In the genomic region with DNA sequence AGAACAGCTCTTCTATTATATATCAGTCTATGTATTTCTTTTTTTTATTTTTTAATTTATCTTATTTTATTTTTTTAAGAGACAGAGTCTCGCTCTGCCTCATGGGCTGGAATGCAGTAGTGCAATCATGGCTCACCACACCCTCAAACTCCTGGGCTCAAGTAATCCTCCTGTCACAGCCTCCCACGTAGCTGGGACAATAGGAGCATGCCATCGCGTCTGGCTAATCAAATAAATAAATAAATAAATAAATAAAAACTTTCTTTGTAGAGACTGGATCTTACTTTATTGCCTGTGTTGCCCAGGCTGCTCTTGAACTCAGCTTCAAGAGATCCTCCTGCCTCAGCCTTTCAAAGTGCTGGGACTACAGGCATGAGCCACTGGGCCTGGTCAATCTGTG, we compare ENCODE assay signal across 12 cellular contexts.
DNase-seq lines count a peak whose midpoint lies in the region; ATAC-seq and TF ChIP-seq lines count a peak whose summit lies in the region.
"Had no signal": no experiment of that assay in that cellular context is flagged by ENCODE, and none has a peak within 500 bp of the region (broad histone marks: within the 10 kb centered on the region; RNA-seq: fewer than 3 reads in every experiment).

No MANE protein-coding gene starts in this region.

- CTCF ChIA-PET in OCI-LY7 (lab: Charles Lee; ENCODE audit: unreplicated experiment), result interaction anchor here (1.1 kb wide), 1 partner anchor 24 kb away, joined by 3 read pairs; no protein-coding TSS in a partner anchor

- no peaks in the 10 kb centered on the region for H3K27me3 ChIP-seq in ACC112 (ENCODE audit: insufficient read depth, low read length)
- H3K27me3 ChIP-seq in tibial nerve, result no peaks in the 10 kb centered on the region

- no peak overlapping the region for H3K4me3 Mint-ChIP-seq in mesothelial cell of epicardium
- H3K4me3 Mint-ChIP-seq: activated CD4-positive, alpha-beta T cell treated with anti-CD3 and anti-CD28 coated beads for 36 hours had no signal

- no peak for TF ChIP-seq CTCF in OCI-LY7 (conservative IDR thresholded peaks at IDR 0.05; ENCODE audit: low read length)
- TF ChIP-seq CTCF in epithelial cell of esophagus (IDR thresholded peaks at IDR 0.05; ENCODE audit: insufficient read depth, low read depth, low read length, missing control alignments), result no peak
- TF ChIP-seq CTCF in mesothelial cell of epicardium (IDR thresholded peaks at IDR 0.05; ENCODE audit: unreplicated experiment), result no peak
- no peak for TF ChIP-seq CTCF in tibial nerve (IDR thresholded peaks at IDR 0.05)
- TF ChIP-seq CTCF in GM13977 (IDR thresholded peaks at IDR 0.05; ENCODE audit: extremely low read depth, insufficient read depth, missing control alignments), result no peak

- H3K9me2 ChIP-seq in OCI-LY7 (ENCODE audit: insufficient read depth, low read length), result no peaks in the 10 kb centered on the region

- no peak for ATAC-seq in GM21515 (IDR thresholded peaks at IDR 0.05; ENCODE audit: unreplicated experiment)
- ATAC-seq: activated CD4-positive, alpha-beta T cell treated with anti-CD3 and anti-CD28 coated beads for 36 hours had no signal

- DNase-seq in OCI-LY7 (ENCODE audit: low spot score) (no peak), epithelial cell of esophagus (ENCODE audit: low read depth) (peak; percentile 85), mesothelial cell of epicardium (ENCODE audit: low spot score in 2 of 2, unreplicated experiment in 2 of 2) (no peak), tibial nerve (ENCODE audit: low spot score in 2 of 2) (no peak), cerebellum (ENCODE audit: low spot score) (no peak), GM13977 (ENCODE audit: low spot score) (no peak)
- DNase-seq: activated CD4-positive, alpha-beta T cell treated with anti-CD3 and anti-CD28 coated beads for 36 hours; activated naive CD4-positive, alpha-beta T cell treated with Interleukin-2 at 50 U/mL for 16 hours; effector CD8-positive, alpha-beta T cell; NCI-H2107 had no signal

- H2AFZ ChIP-seq in ACC112 (ENCODE audit: low read length, unreplicated experiment) (no peak overlapping the region), OCI-LY7 (ENCODE audit: low read length) (no peak overlapping the region; the same call in 1 of the 2 replicates)

- POLR2A ChIA-PET in OCI-LY7 (lab: Charles Lee), result interaction anchor here (0.7 to 4.3 kb wide), 10 partner anchors 11 to 731 kb away, joined by 3 to 42 read pairs (median 4); no protein-coding TSS in a partner anchor

- H3K9me3 Mint-ChIP-seq in mesothelial cell of epicardium, result no peaks in the 10 kb centered on the region

- WGBS in tibial nerve, 2 donors, result 50% methylated on average over 4 of the region's 4 CpGs

- no peak for TF ChIP-seq EP300 in tibial nerve (IDR thresholded peaks at IDR 0.05)

- in situ Hi-C loops in GM13977 (cut with MboI; ENCODE audit: low pct_unique_long_range_greater_than_20kb, low sequenced_read_pairs, unreplicated experiment), result no loop called here

- H3K4me3 ChIP-seq in ACC112 (ENCODE audit: low read depth, low read length), result peak overlapping the region; percentile 49
- no peak overlapping the region for H3K4me3 ChIP-seq in OCI-LY7 (ENCODE audit: low read depth, low read length, poor library complexity, severe bottlenecking)
- no peak overlapping the region for H3K4me3 ChIP-seq in epithelial cell of esophagus (ENCODE audit: low read length)
- H3K4me3 ChIP-seq in tibial nerve, result no peak overlapping the region

- H3K27ac Mint-ChIP-seq in mesothelial cell of epicardium, result peak overlapping the region; percentile 84

- peaks cover 90% of the 10 kb centered on the region for H3K79me2 ChIP-seq in ACC112 (ENCODE audit: control insufficient read depth, insufficient read depth, low read length, unreplicated experiment)
- H3K79me2 ChIP-seq in OCI-LY7 (ENCODE audit: insufficient read depth, low read depth, low read length), result no peaks in the 10 kb centered on the region

- H3K27me3 Mint-ChIP-seq in mesothelial cell of epicardium (ENCODE audit: low read depth), result no peaks in the 10 kb centered on the region
- H3K27me3 Mint-ChIP-seq: activated CD4-positive, alpha-beta T cell treated with anti-CD3 and anti-CD28 coated beads for 36 hours had no signal

- H3K36me3 Mint-ChIP-seq in mesothelial cell of epicardium, result peaks cover 4% of the 10 kb centered on the region

- no peak for TF ChIP-seq POLR2A in tibial nerve (IDR thresholded peaks at IDR 0.05)

- H3K36me3 ChIP-seq in ACC112 (ENCODE audit: insufficient read depth, low read length) (no peaks in the 10 kb centered on the region), OCI-LY7 (ENCODE audit: insufficient read depth, low read length) (no peaks in the 10 kb centered on the region), tibial nerve (no peaks in the 10 kb centered on the region)

- intact Hi-C loops in OCI-LY7 (cut with micrococcal nuclease; ENCODE audit: unreplicated experiment), result no loop called here

- H3K27ac ChIP-seq in ACC112 (ENCODE audit: low read depth, low read length) (peak overlapping the region; percentile 99), OCI-LY7 (ENCODE audit: low read depth, low read length, poor library complexity, severe bottlenecking) (no peak overlapping the region), tibial nerve (peak overlapping the region in 2 of 4 donors; percentile 60 to 68)

- peaks cover 72% of the 10 kb centered on the region for H3K4me1 Mint-ChIP-seq in mesothelial cell of epicardium

- H3K4me1 ChIP-seq in ACC112 (ENCODE audit: control insufficient read depth, insufficient read depth, low read length, unreplicated experiment) (peaks cover 93% of the 10 kb centered on the region), OCI-LY7 (ENCODE audit: insufficient read depth, low read length, poor library complexity, severe bottlenecking) (peaks cover 27% of the 10 kb centered on the region), tibial nerve (peaks cover 5 to 100% (median 88%) of the 10 kb centered on the region in 4 donors)

- BruUV-seq in OCI-LY7 (replicated peaks; lab: Mats Ljungman, UMichigan), result no TSS peak

- H3K9me3 ChIP-seq in OCI-LY7 (ENCODE audit: low read length) (no peaks in the 10 kb centered on the region), tibial nerve (no peaks in the 10 kb centered on the region)

- peak overlapping the region; percentile 65 for H3K4me2 ChIP-seq in OCI-LY7 (ENCODE audit: low read length)

- H4K20me1 ChIP-seq in OCI-LY7 (ENCODE audit: insufficient read depth, low read length), result no peaks in the 10 kb centered on the region
